20 cellular contexts compared by ENCODE assay signal in the genomic region with DNA sequence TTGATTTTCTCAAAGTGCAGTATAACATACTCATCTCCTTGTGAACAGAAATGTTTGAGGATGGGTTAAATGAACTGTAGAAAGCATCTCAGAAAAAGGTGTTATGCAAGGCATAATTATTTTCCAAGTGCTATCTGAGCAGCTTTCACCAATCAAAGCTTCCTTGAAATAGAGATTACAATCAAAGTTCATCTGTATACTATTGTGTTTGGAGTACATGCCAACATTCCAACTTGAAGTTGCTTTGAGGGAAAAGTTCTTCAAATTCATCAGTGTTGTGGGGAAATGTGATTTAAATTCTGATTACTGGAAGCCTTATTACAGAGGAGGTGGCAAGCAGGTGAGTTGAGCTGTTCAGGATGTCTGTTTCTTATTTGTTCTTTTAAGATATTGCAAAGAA.
A peak's percentile ranks its signal among the peaks of the same experiment; 100 is the strongest.
DNase-seq lines count a peak whose midpoint lies in the region; ATAC-seq and TF ChIP-seq lines count a peak whose summit lies in the region.
"Had no signal": no experiment of that assay in that cellular context is flagged by ENCODE, and none has a peak within 500 bp of the region (broad histone marks: within the 10 kb centered on the region; RNA-seq: fewer than 3 reads in every experiment).

No MANE protein-coding gene starts in this region.

- intact Hi-C loops in lower lobe of right lung (cut with DNase I) (no loop called here), testis (cut with DNase I; ENCODE audit: low total_unique reads) (no loop called here)

- H3K36me3 ChIP-seq in HEK293 (ENCODE audit: control insufficient read depth in 2 of 2, insufficient read depth in 1 of 2, low read length in 2 of 2) (no peaks in the 10 kb centered on the region), lower lobe of right lung (no peaks in the 10 kb centered on the region), testis (ENCODE audit: low read depth, missing control alignments) (no peaks in the 10 kb centered on the region)
- H3K36me3 ChIP-seq: BLaER1 treated with 17β-estradiol and CSF1 and Interleukin-3, amounts not matched to agents 10 nM and 100 nM had no signal

- POLR2A ChIA-PET in HEK293 (lab: Yijun Ruan, JAX), result no interaction called here

- TF ChIP-seq POLR2A in testis (IDR thresholded peaks at IDR 0.05), result no peak

- DNase-seq in cerebellar cortex (ENCODE audit: low spot score) (peak; percentile 16), lower lobe of right lung (no peak), renal cortical epithelial cell (ENCODE audit: low read depth) (peak; percentile 13), Kasumi-1 (lab: John Stamatoyannopoulos, UW) (no peak), testis (no peak), 8988T (no peak)
- DNase-seq in activated naive CD4-positive, alpha-beta T cell (lab: John Stamatoyannopoulos, UW), result no peak
- DNase-seq: CD4-positive, CD25-positive, alpha-beta regulatory T cell; CD8-positive, alpha-beta memory T cell; COR-L47; DMS 273 treated with DMSO at 0.1 percent for 48 hours; DMS53; DND-41; EL; GOT3; H7 had no signal

- ATAC-seq in lower lobe of right lung, result peak; percentile 39 to 41
- ATAC-seq: GM12878, HCT116 had no signal

- H3K27ac ChIP-seq in HEK293 (ENCODE audit: extremely low read depth, low read depth, low read length) (no peak overlapping the region), lower lobe of right lung (no peak overlapping the region), testis (no peak overlapping the region)
- H3K27ac ChIP-seq: BLaER1 treated with 17β-estradiol and CSF1 and Interleukin-3, amounts not matched to agents 10 nM and 100 nM had no signal

- TF ChIP-seq CTCF in HEK293 (tag by site-specific recombination; IDR thresholded peaks at IDR 0.05), result no peak
- TF ChIP-seq CTCF in lower lobe of right lung (IDR thresholded peaks at IDR 0.05), result no peak
- TF ChIP-seq CTCF in testis (IDR thresholded peaks at IDR 0.05), result no peak

- H3K9me3 ChIP-seq in HEK293 (ENCODE audit: control insufficient read depth, insufficient read depth, low read depth, low read length) (no peaks in the 10 kb centered on the region), lower lobe of right lung (no peaks in the 10 kb centered on the region), testis (no peaks in the 10 kb centered on the region)
- H3K9me3 ChIP-seq: BLaER1 treated with 17β-estradiol and CSF1 and Interleukin-3, amounts not matched to agents 10 nM and 100 nM had no signal

- no peak overlapping the region for H3K4me3 ChIP-seq in HEK293 (ENCODE audit: low read depth, low read length)
- no peak overlapping the region for H3K4me3 ChIP-seq in lower lobe of right lung
- no peak overlapping the region for H3K4me3 ChIP-seq in testis
- H3K4me3 ChIP-seq: BLaER1 treated with 17β-estradiol and CSF1 and Interleukin-3, amounts not matched to agents 10 nM and 100 nM; GM12878 had no signal

- peaks cover 22% of the 10 kb centered on the region for H3K4me1 ChIP-seq in HEK293 (ENCODE audit: control insufficient read depth, insufficient read depth, low read length)
- H3K4me1 ChIP-seq in lower lobe of right lung, result peaks cover 17% of the 10 kb centered on the region
- peaks cover 5% of the 10 kb centered on the region for H3K4me1 ChIP-seq in testis
- H3K4me1 ChIP-seq: BLaER1 treated with 17β-estradiol and CSF1 and Interleukin-3, amounts not matched to agents 10 nM and 100 nM had no signal

- CTCF ChIA-PET in HEK293 (lab: Yijun Ruan, JAX), result interaction anchor here (0.6 to 2.0 kb wide), 2 partner anchors 32 to 69 kb away, joined by 3 to 8 read pairs; a partner anchor contains a TSS

- H3K27me3 ChIP-seq in lower lobe of right lung (ENCODE audit: low read depth) (no peaks in the 10 kb centered on the region), testis (no peaks in the 10 kb centered on the region)
- H3K27me3 ChIP-seq: BLaER1 treated with 17β-estradiol and CSF1 and Interleukin-3, amounts not matched to agents 10 nM and 100 nM had no signal

TF ChIP-seq in HEK293, 187 proteins besides CTCF, POLR2A, EP300 and RAD21:
- peak; percentile 75; the same call in 1 of the 2 replicates for TF ChIP-seq ZNF664 (tag by site-specific recombination; IDR thresholded peaks at IDR 0.05)
- TF ChIP-seq, protein P1, sequence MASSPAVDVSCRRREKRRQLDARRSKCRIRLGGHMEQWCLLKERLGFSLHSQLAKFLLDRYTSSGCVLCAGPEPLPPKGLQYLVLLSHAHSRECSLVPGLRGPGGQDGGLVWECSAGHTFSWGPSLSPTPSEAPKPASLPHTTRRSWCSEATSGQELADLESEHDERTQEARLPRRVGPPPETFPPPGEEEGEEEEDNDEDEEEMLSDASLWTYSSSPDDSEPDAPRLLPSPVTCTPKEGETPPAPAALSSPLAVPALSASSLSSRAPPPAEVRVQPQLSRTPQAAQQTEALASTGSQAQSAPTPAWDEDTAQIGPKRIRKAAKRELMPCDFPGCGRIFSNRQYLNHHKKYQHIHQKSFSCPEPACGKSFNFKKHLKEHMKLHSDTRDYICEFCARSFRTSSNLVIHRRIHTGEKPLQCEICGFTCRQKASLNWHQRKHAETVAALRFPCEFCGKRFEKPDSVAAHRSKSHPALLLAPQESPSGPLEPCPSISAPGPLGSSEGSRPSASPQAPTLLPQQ (tag by site-specific recombination; IDR thresholded peaks at IDR 0.05), result no peak

Comparison
In these comparisons a context has a peak if more than half of its experiments do, and no peak if none do; other contexts are left out.
1. DNase-seq: peak in cerebellar cortex (single experiment) and renal cortical epithelial cell (single experiment); none in lower lobe of right lung (single experiment), Kasumi-1 (0 of 2), activated naive CD4-positive, alpha-beta T cell (0 of 4), testis (single experiment) and 8988T (single experiment).